27 cellular contexts compared by ENCODE assay signal in genomic region chr18:10805587-10806088, GRCh38.
"Had no signal": no experiment of that assay in that cellular context is flagged by ENCODE, and none has a peak within 500 bp of the region (broad histone marks: within the 10 kb centered on the region; RNA-seq: fewer than 3 reads in every experiment).

No MANE protein-coding gene starts in this region.

- H3K36me3 Mint-ChIP-seq: activated naive CD8-positive, alpha-beta T cell had no signal

- H3K9me3 Mint-ChIP-seq: activated CD8-positive, alpha-beta T cell treated with anti-CD3 and anti-CD28 coated beads for 36 hours; activated T-cell treated with anti-CD3 and anti-CD28 coated beads, Interleukin-2, amount 50 U/mL, for 4 hours; activated T-helper 17 cell treated with anti-CD3 and anti-CD28 coated beads, Interleukin-2, amount 50 U/mL, for 72 hours; central memory CD8-positive, alpha-beta T cell; effector memory CD8-positive, alpha-beta T cell had no signal

- H3K27ac ChIP-seq: brain microvascular endothelial cell, esophagus muscularis mucosa, gastroesophageal sphincter had no signal

- H3K4me1 ChIP-seq: esophagus muscularis mucosa, gastroesophageal sphincter had no signal

- DNase-seq: activated CD4-positive, alpha-beta T cell treated with anti-CD3 and anti-CD28 coated beads for 4 hours; activated CD4-positive, alpha-beta T cell treated with anti-CD3 and anti-CD28 coated beads, Interleukin-2, amount 50 U/mL, for 1 hour; activated CD4-positive, alpha-beta T cell treated with anti-CD3 and anti-CD28 coated beads, Interleukin-2, amount 50 U/mL, for 48 hours; activated CD4-positive, CD25-positive, alpha-beta regulatory T cell; activated CD4-positive, CD25-positive, alpha-beta regulatory T cell treated with anti-CD3 and anti-CD28 coated beads, Interleukin-2, amount 50 U/mL, for 72 hours; activated CD8-positive, alpha-beta memory T cell treated with anti-CD3 and anti-CD28 coated beads for 24 hours; activated CD8-positive, alpha-beta T cell treated with anti-CD3 and anti-CD28 coated beads for 36 hours; activated effector memory CD4-positive, alpha-beta T cell treated with Interleukin-2 at 50 U/mL for 16 hours; activated gamma-delta T cell treated with Interleukin-2 at 50 U/mL for 16 hours; activated naive CD4-positive, alpha-beta T cell treated with anti-CD3 and anti-CD28 coated beads, Interleukin-2, amount 50 U/mL, for 16 hours; activated naive CD4-positive, alpha-beta T cell treated with Interleukin-2 at 50 U/mL for 16 hours; activated T-cell treated with anti-CD3 and anti-CD28 coated beads, Interleukin-2, amount 50 U/mL, for 4 hours; amniotic stem cell; anterior cingulate cortex; brain microvascular endothelial cell; cortex of kidney; dermis blood vessel endothelial cell; effector CD4-positive, alpha-beta T cell; effector memory CD8-positive, alpha-beta T cell; erythroblast; foreskin melanocyte; T-helper 2 cell had no signal

- H3K4me3 Mint-ChIP-seq: activated CD8-positive, alpha-beta T cell treated with anti-CD3 and anti-CD28 coated beads for 36 hours; activated naive CD8-positive, alpha-beta T cell; activated T-cell treated with anti-CD3 and anti-CD28 coated beads, Interleukin-2, amount 50 U/mL, for 4 hours; activated T-helper 17 cell treated with anti-CD3 and anti-CD28 coated beads, Interleukin-2, amount 50 U/mL, for 72 hours; central memory CD8-positive, alpha-beta T cell; effector memory CD8-positive, alpha-beta T cell had no signal

- H3K4me1 Mint-ChIP-seq: activated T-helper 17 cell treated with anti-CD3 and anti-CD28 coated beads, Interleukin-2, amount 50 U/mL, for 72 hours; central memory CD8-positive, alpha-beta T cell had no signal

- ATAC-seq: activated CD8-positive, alpha-beta T cell treated with anti-CD3 and anti-CD28 coated beads for 36 hours; activated T-cell treated with anti-CD3 and anti-CD28 coated beads, Interleukin-2, amount 50 U/mL, for 4 hours; activated T-helper 17 cell treated with anti-CD3 and anti-CD28 coated beads, Interleukin-2, amount 50 U/mL, for 72 hours; effector memory CD8-positive, alpha-beta T cell; gastroesophageal sphincter had no signal

- H3K27me3 ChIP-seq: brain microvascular endothelial cell, esophagus muscularis mucosa, gastroesophageal sphincter had no signal

- H3K27me3 Mint-ChIP-seq: activated CD8-positive, alpha-beta T cell treated with anti-CD3 and anti-CD28 coated beads for 36 hours; activated naive CD8-positive, alpha-beta T cell; activated T-helper 17 cell treated with anti-CD3 and anti-CD28 coated beads, Interleukin-2, amount 50 U/mL, for 72 hours; central memory CD8-positive, alpha-beta T cell; effector memory CD8-positive, alpha-beta T cell had no signal

- H3K27ac Mint-ChIP-seq: activated CD8-positive, alpha-beta T cell treated with anti-CD3 and anti-CD28 coated beads for 36 hours; activated naive CD8-positive, alpha-beta T cell; activated T-helper 17 cell treated with anti-CD3 and anti-CD28 coated beads, Interleukin-2, amount 50 U/mL, for 72 hours; effector memory CD8-positive, alpha-beta T cell had no signal
